ENCODE assay signal across 2 cellular contexts in the genomic region with DNA sequence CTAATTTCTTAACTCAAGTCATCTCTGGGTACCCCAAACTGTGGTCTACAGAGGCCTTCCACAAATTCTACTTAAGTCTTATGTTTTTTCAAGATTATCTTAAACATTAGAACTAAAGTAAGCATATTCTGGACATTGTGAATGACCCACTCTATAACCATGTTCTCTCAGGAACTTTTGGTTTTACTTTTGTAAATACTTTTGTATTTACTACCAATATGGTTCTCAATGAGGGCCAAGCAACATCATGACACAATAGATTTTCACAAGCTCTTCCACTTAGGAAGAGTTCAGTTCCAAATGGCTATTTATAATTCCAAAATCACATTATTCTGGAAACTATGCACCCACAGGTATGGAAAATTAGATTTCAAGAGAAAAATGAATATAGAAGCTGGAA.
TF ChIP-seq lines count a peak whose summit lies in the region.

No MANE protein-coding gene starts in this region.

TF ChIP-seq in SK-N-SH, 30 proteins besides CTCF, POLR2A, EP300 and RAD21 (continued from another document):
- TF ChIP-seq IRF3 (IDR thresholded peaks at IDR 0.05; ENCODE audit: low read depth, low read length) = no peak
- no peak for TF ChIP-seq GABPA (IDR thresholded peaks at IDR 0.05; ENCODE audit: low read depth)
- TF ChIP-seq YY1 (IDR thresholded peaks at IDR 0.05; ENCODE audit: low read depth) = no peak
- TF ChIP-seq REST (IDR thresholded peaks at IDR 0.05; ENCODE audit: low read depth, low read length) = no peak
- no peak for TF ChIP-seq USF1 (IDR thresholded peaks at IDR 0.05; ENCODE audit: borderline replicate concordance, low read depth)
- TF ChIP-seq MEF2A (IDR thresholded peaks at IDR 0.05; ENCODE audit: borderline replicate concordance, low read depth) = no peak

TF ChIP-seq in SK-N-SH treated with all-trans-retinoic acid at 6 μM for 48 hours, 23 proteins besides CTCF, POLR2A, EP300 and RAD21 (continued from another document):
- TF ChIP-seq CSRNP3 (CRISPR knock-in tag; IDR thresholded peaks at IDR 0.05) (no peak), GLIS3 (CRISPR knock-in tag; IDR thresholded peaks at IDR 0.05) (no peak), ISL1 (CRISPR knock-in tag; IDR thresholded peaks at IDR 0.05) (no peak), ZNF8 (CRISPR knock-in tag; IDR thresholded peaks at IDR 0.05) (no peak), ZNF70 (CRISPR knock-in tag; IDR thresholded peaks at IDR 0.05) (no peak), ZFP3 (CRISPR knock-in tag; IDR thresholded peaks at IDR 0.05) (no peak), ZC3H10 (CRISPR knock-in tag; IDR thresholded peaks at IDR 0.05) (no peak), CSDC2 (CRISPR knock-in tag; IDR thresholded peaks at IDR 0.05) (no peak), TOX (CRISPR knock-in tag; IDR thresholded peaks at IDR 0.05; ENCODE audit: borderline replicate concordance) (no peak)
- TF ChIP-seq, protein P1, sequence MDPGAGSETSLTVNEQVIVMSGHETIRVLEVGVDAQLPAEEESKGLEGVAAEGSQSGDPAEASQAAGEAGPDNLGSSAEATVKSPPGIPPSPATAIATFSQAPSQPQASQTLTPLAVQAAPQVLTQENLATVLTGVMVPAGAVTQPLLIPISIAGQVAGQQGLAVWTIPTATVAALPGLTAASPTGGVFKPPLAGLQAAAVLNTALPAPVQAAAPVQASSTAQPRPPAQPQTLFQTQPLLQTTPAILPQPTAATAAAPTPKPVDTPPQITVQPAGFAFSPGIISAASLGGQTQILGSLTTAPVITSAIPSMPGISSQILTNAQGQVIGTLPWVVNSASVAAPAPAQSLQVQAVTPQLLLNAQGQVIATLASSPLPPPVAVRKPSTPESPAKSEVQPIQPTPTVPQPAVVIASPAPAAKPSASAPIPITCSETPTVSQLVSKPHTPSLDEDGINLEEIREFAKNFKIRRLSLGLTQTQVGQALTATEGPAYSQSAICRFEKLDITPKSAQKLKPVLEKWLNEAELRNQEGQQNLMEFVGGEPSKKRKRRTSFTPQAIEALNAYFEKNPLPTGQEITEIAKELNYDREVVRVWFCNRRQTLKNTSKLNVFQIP (CRISPR knock-in tag; IDR thresholded peaks at IDR 0.05; ENCODE audit: borderline replicate concordance, low read depth) = no peak
- TF ChIP-seq, protein P2, sequence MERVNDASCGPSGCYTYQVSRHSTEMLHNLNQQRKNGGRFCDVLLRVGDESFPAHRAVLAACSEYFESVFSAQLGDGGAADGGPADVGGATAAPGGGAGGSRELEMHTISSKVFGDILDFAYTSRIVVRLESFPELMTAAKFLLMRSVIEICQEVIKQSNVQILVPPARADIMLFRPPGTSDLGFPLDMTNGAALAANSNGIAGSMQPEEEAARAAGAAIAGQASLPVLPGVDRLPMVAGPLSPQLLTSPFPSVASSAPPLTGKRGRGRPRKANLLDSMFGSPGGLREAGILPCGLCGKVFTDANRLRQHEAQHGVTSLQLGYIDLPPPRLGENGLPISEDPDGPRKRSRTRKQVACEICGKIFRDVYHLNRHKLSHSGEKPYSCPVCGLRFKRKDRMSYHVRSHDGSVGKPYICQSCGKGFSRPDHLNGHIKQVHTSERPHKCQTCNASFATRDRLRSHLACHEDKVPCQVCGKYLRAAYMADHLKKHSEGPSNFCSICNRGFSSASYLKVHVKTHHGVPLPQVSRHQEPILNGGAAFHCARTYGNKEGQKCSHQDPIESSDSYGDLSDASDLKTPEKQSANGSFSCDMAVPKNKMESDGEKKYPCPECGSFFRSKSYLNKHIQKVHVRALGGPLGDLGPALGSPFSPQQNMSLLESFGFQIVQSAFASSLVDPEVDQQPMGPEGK (CRISPR knock-in tag; IDR thresholded peaks at IDR 0.05; ENCODE audit: borderline replicate concordance) = no peak
